ENCODE assay signal across 11 cellular contexts in genomic region chr2:55922488-55922887, GRCh38. TPM values are rescaled to one million over a fixed set of nuclear protein-coding genes. Genes with fewer than 3 reads are reported as not detected.
DNase-seq lines count a peak whose midpoint lies in the region; ATAC-seq, FAIRE-seq and TF ChIP-seq lines count a peak whose summit lies in the region.
"Had no signal": no experiment of that assay in that cellular context is flagged by ENCODE, and none has a peak within 500 bp of the region (broad histone marks: within the 10 kb centered on the region; RNA-seq: fewer than 3 reads in every experiment).

No MANE protein-coding gene starts in this region.

- TF ChIP-seq POLR2A in A549 (IDR thresholded peaks at IDR 0.05; ENCODE audit: low read length) (no peak), H54 (IDR thresholded peaks at IDR 0.05; ENCODE audit: low read depth, low read length) (no peak)

- peaks cover 30% of the 10 kb centered on the region for H3K27me3 ChIP-seq in NT2/D1 (ENCODE audit: insufficient read depth, insufficient read length)

- TF ChIP-seq CTCF in A549 (IDR thresholded peaks at IDR 0.05) (no peak), fibroblast of mammary gland (conservative IDR thresholded peaks at IDR 0.05; ENCODE audit: control insufficient read depth, insufficient read depth, low read depth, low read length) (no peak), nephron (IDR thresholded peaks at IDR 0.05; ENCODE audit: unreplicated experiment in 3 of 3) (no peak)

- peaks cover 49% of the 10 kb centered on the region for H3K27me3 Mint-ChIP-seq in nephron (ENCODE audit: low read depth)
- peaks cover 42% of the 10 kb centered on the region for H3K27me3 Mint-ChIP-seq in activated CD4-positive, alpha-beta T cell treated with anti-CD3 and anti-CD28 coated beads for 36 hours

- TF ChIP-seq EP300 in A549 (IDR thresholded peaks at IDR 0.05): no peak

- intact Hi-C loops in activated CD4-positive, alpha-beta T cell treated with anti-CD3 and anti-CD28 coated beads for 36 hours (cut with DNase I, micrococcal nuclease): no loop called here

- H3K4me3 Mint-ChIP-seq in nephron: peak overlapping the region; percentile 79 to 86 (median 84)
- no peak overlapping the region for H3K4me3 Mint-ChIP-seq in activated CD4-positive, alpha-beta T cell treated with anti-CD3 and anti-CD28 coated beads for 36 hours

- 71% methylated on average over 13 of the region's 13 CpGs for WGBS in A549 (ENCODE audit: missing lambda C conversion rate)

- 0 out of 3 replicates have a peak, but pooled peaks cover 6% of the 10 kb centered on the region for H3K4me1 ChIP-seq in A549
- H3K4me1 ChIP-seq in NT2/D1 (ENCODE audit: insufficient read depth, insufficient read length): no peaks in the 10 kb centered on the region

- peak overlapping the region; percentile 96 for H3K4me2 ChIP-seq in A549

- H3K27ac Mint-ChIP-seq in nephron: peak overlapping the region in 2 of 3 experiments; percentile 16 to 59
- no peak overlapping the region for H3K27ac Mint-ChIP-seq in activated CD4-positive, alpha-beta T cell treated with anti-CD3 and anti-CD28 coated beads for 36 hours

- no peaks in the 10 kb centered on the region for H3K9me3 Mint-ChIP-seq in nephron
- no peaks in the 10 kb centered on the region for H3K9me3 Mint-ChIP-seq in activated CD4-positive, alpha-beta T cell treated with anti-CD3 and anti-CD28 coated beads for 36 hours (ENCODE audit: low read depth)

- no peak for TF ChIP-seq RAD21 in A549 (conservative IDR thresholded peaks at IDR 0.05 in 1 of 2, IDR thresholded peaks at IDR 0.05 in 1 of 2)

- ATAC-seq in A549: no peak
- no peak for ATAC-seq in GM21786 (IDR thresholded peaks at IDR 0.05; ENCODE audit: unreplicated experiment)
- ATAC-seq in activated CD4-positive, alpha-beta T cell treated with anti-CD3 and anti-CD28 coated beads for 36 hours: no peak

- peak overlapping the region in 1 of 2 experiments; percentile 85; a peak in 2 of 6 replicates for H3K27ac ChIP-seq in A549

- H3K36me3 Mint-ChIP-seq in nephron (ENCODE audit: low read depth): peaks cover 3% of the 10 kb centered on the region
- no peaks in the 10 kb centered on the region for H3K36me3 Mint-ChIP-seq in activated CD4-positive, alpha-beta T cell treated with anti-CD3 and anti-CD28 coated beads for 36 hours (ENCODE audit: low read depth)

- DNase-seq in A549 (ENCODE audit: low read depth in 1 of 2, low spot score in 1 of 2) (no peak), NT2/D1 (ENCODE audit: low read depth, low spot score) (no peak), fibroblast of mammary gland (ENCODE audit: low read depth) (peak; percentile 46), DMS79 treated with DMSO at 0.1 percent for 48 hours (lab: John Stamatoyannopoulos, UW) (no peak), H54 (ENCODE audit: insufficient read length, low spot score) (no peak)
- no peak for DNase-seq in activated CD4-positive, alpha-beta T cell treated with anti-CD3 and anti-CD28 coated beads for 36 hours
- DNase-seq: activated CD4-positive, alpha-beta T cell treated with anti-CD3 and anti-CD28 coated beads, Interleukin-2, amount 50 U/mL, for 1 hour; cortex of kidney; NCI-H774 had no signal

- CTCF ChIA-PET in A549 (lab: Yijun Ruan, JAX): interaction anchor here (0.8 to 1.9 kb wide), 9 partner anchors 10 to 151 kb away, joined by 3 to 16 read pairs (median 4); no protein-coding TSS in a partner anchor
- CTCF ChIA-PET in activated CD4-positive, alpha-beta T cell treated with anti-CD3 and anti-CD28 coated beads for 36 hours (lab: Charles Lee): no interaction called here

- peaks cover 8% of the 10 kb centered on the region for H3K4me1 Mint-ChIP-seq in nephron
- H3K4me1 Mint-ChIP-seq in activated CD4-positive, alpha-beta T cell treated with anti-CD3 and anti-CD28 coated beads for 36 hours: peaks cover 6% of the 10 kb centered on the region

- peaks cover under 1% of the 10 kb centered on the region for H3K36me3 ChIP-seq in NT2/D1 (ENCODE audit: insufficient read depth, insufficient read length, low read length)

- H3K4me3 ChIP-seq in A549 (peak overlapping the region; percentile 78; the same call in 2 of the 3 replicates), NT2/D1 (ENCODE audit: insufficient read length, low read depth) (peak overlapping the region; percentile 67), fibroblast of mammary gland (ENCODE audit: control insufficient read depth, low read depth, low read length) (peak overlapping the region; percentile 72)

- no peaks in the 10 kb centered on the region for H3K9me3 ChIP-seq in A549
- H3K9me3 ChIP-seq in NT2/D1 (ENCODE audit: insufficient read depth, low read length): no peaks in the 10 kb centered on the region

- no peak for FAIRE-seq in A549 (lab: Jason Lieb, UNC)
- FAIRE-seq in H54 (lab: Jason Lieb, UNC): no peak

- no peak overlapping the region for H3K9ac ChIP-seq in NT2/D1 (ENCODE audit: insufficient read length, low read depth)

- POLR2A ChIA-PET in A549 (lab: Yijun Ruan, JAX): interaction anchor here (1.6 kb wide), 1 partner anchor 17 kb away, joined by 3 read pairs; no protein-coding TSS in a partner anchor
- POLR2A ChIA-PET in activated CD4-positive, alpha-beta T cell treated with anti-CD3 and anti-CD28 coated beads for 36 hours (lab: Charles Lee): no interaction called here

TF ChIP-seq in A549, 52 proteins besides CTCF, POLR2A, EP300 and RAD21:
- no peak for TF ChIP-seq RNF2 (IDR thresholded peaks at IDR 0.05; ENCODE audit: borderline replicate concordance, low read depth)
TF ChIP-seq in A549: peak in this region for 0.

RNA-seq across cellular contexts. Expression of gene EFEMP1, which starts 1.1 kb away (rescaled TPM):
- polyA plus RNA-seq in A549 (2011; rRNA removed) (54.6 and 59.2 TPM in 2 replicates), A549 (2017; fragmentation: RNase III; extraction: RNeasy Plus Mini Kit Qiagen cat#74134 plus additional on column Dnase treatment) (48.5 to 66.6 TPM (median 49.0 TPM) in 3 replicates)
- polyA plus RNA-seq in A549 (2012; cell fraction: cytosol; rRNA removed): 43.0 and 48.8 TPM in 2 replicates
- 73.6 and 112 TPM in 2 replicates for polyA plus RNA-seq in A549 (2012; cell fraction: nucleus; rRNA removed)
- 44.0 and 49.4 TPM in 2 replicates for polyA minus RNA-seq in A549 (2011; rRNA and poly(A)+ RNA removed)
- not detected for total RNA-seq in activated CD4-positive, alpha-beta T cell treated with anti-CD3 and anti-CD28 coated beads for 36 hours
